In genomic region chr4:6647169-6647568, GRCh38 we compare ENCODE assay signal across 1 cellular context.
TF ChIP-seq lines count a peak whose summit lies in the region.

No MANE protein-coding gene starts in this region.

TF ChIP-seq in WTC11, 78 proteins besides CTCF, POLR2A, EP300 and RAD21 (continued from another document):
- TF ChIP-seq ZNF532 (CRISPR knock-in tag; IDR thresholded peaks at IDR 0.05; ENCODE audit: borderline replicate concordance), result no peak
- TF ChIP-seq, protein P1, sequence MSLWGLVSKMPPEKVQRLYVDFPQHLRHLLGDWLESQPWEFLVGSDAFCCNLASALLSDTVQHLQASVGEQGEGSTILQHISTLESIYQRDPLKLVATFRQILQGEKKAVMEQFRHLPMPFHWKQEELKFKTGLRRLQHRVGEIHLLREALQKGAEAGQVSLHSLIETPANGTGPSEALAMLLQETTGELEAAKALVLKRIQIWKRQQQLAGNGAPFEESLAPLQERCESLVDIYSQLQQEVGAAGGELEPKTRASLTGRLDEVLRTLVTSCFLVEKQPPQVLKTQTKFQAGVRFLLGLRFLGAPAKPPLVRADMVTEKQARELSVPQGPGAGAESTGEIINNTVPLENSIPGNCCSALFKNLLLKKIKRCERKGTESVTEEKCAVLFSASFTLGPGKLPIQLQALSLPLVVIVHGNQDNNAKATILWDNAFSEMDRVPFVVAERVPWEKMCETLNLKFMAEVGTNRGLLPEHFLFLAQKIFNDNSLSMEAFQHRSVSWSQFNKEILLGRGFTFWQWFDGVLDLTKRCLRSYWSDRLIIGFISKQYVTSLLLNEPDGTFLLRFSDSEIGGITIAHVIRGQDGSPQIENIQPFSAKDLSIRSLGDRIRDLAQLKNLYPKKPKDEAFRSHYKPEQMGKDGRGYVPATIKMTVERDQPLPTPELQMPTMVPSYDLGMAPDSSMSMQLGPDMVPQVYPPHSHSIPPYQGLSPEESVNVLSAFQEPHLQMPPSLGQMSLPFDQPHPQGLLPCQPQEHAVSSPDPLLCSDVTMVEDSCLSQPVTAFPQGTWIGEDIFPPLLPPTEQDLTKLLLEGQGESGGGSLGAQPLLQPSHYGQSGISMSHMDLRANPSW (CRISPR knock-in tag; conservative IDR thresholded peaks at IDR 0.05; ENCODE audit: low read depth), result no peak
